Comparison of ENCODE assay signal across 7 cellular contexts in genomic region chr11:117327255-117327566, GRCh38. TPM values are rescaled to one million over a fixed set of nuclear protein-coding genes. Genes with fewer than 3 reads are reported as not detected.
DNase-seq lines count a peak whose midpoint lies in the region; FAIRE-seq and TF ChIP-seq lines count a peak whose summit lies in the region.
"Not testable (repeated sequence)": the region's sequence is repeated elsewhere in the genome, so short reads cannot be mapped to it uniquely, and the experiment has no call there.

No MANE protein-coding gene starts in this region.

- not testable (repeated sequence) for H2BK120ac ChIP-seq in mesenchymal stem cell (ENCODE audit: low read depth, low read length)

- not testable (repeated sequence) for H2BK15ac ChIP-seq in mesenchymal stem cell (ENCODE audit: low read depth, poor library complexity, severe bottlenecking)

- not testable (repeated sequence) for H3K27ac Mint-ChIP-seq in Caco-2 (ENCODE audit: unreplicated experiment)

- not testable (repeated sequence) for H3K27me3 ChIP-seq in Caco-2 (replicated peaks; ENCODE audit: control insufficient read depth, insufficient read depth, low read length); HUES6 (ENCODE audit: control insufficient read depth, insufficient read depth, low read length); SK-N-SH (ENCODE audit: insufficient read depth); bronchial epithelial cell (ENCODE audit: control insufficient read depth, insufficient read depth, low read length); cardiac muscle cell; mesenchymal stem cell (ENCODE audit: control insufficient read depth in 1 of 2, insufficient read depth in 1 of 2, low read length in 2 of 2)

- peak overlapping the region; percentile 85 for H3K4me2 ChIP-seq in SK-N-SH
- not testable (repeated sequence) for H3K4me2 ChIP-seq in mesenchymal stem cell (ENCODE audit: low read length, poor library complexity, severe bottlenecking)

- POLR2A ChIA-PET in Caco-2 (lab: Charles Lee) (interaction anchor here (0.6 to 1.4 kb wide), 10 partner anchors 9 to 1741 kb away, joined by 3 to 11 read pairs (median 6); partner anchors contain the start of genes BACE1, PAFAH1B2, PCSK7 and RNF214), SK-N-SH (lab: Yijun Ruan, JAX) (interaction anchor here (0.7 to 2.5 kb wide), 8 partner anchors 8 to 96 kb away, joined by 3 to 8 read pairs (median 4); partner anchors contain the start of genes BACE1 and PCSK7)

- not testable (repeated sequence) for TF ChIP-seq EP300 in SK-N-SH (IDR thresholded peaks at IDR 0.05; ENCODE audit: borderline replicate concordance in 1 of 2, low read depth in 1 of 2, low read length in 1 of 2)

- H3K4me1 Mint-ChIP-seq in Caco-2 (ENCODE audit: low read depth, unreplicated experiment), result not testable (repeated sequence)

- not testable (repeated sequence) for DNase-seq in Caco-2; SK-N-SH; bronchial epithelial cell (ENCODE audit: low read depth); cardiac muscle cell (ENCODE audit: low read depth in 1 of 2, low spot score in 1 of 2); mesenchymal stem cell; skeletal muscle cell (ENCODE audit: low read depth)

- H3K9me3 ChIP-seq in Caco-2; HUES6 (ENCODE audit: control insufficient read depth, insufficient read depth, low read depth, low read length); SK-N-SH; cardiac muscle cell (ENCODE audit: low read depth); mesenchymal stem cell (ENCODE audit: control insufficient read depth, low read length): not testable (repeated sequence)

- H2AK5ac ChIP-seq in mesenchymal stem cell (ENCODE audit: low read length, severe bottlenecking), result not testable (repeated sequence)

- H3K4me3 Mint-ChIP-seq in Caco-2 (ENCODE audit: unreplicated experiment), result not testable (repeated sequence)

- H3K27ac ChIP-seq in HUES6 (ENCODE audit: low read depth, low read length); cardiac muscle cell; mesenchymal stem cell (ENCODE audit: low read length, poor library complexity, severe bottlenecking): not testable (repeated sequence)
- H3K27ac ChIP-seq in SK-N-SH (ENCODE audit: low read depth in 2 of 2, low read length in 1 of 2), result peak overlapping the region in 1 of 2 experiments; percentile 88; a peak in 3 of 4 replicates

- not testable (repeated sequence) for BruUV-seq in Caco-2 (replicated peaks; lab: Mats Ljungman, UMichigan)

- intact Hi-C loops in Caco-2 (cut with micrococcal nuclease; ENCODE audit: unreplicated experiment), result loop anchor here (1.0 kb wide), 1 partner anchor 11 kb away; the partner anchor contains the start of gene BACE1

- H3K9me2 ChIP-seq in SK-N-SH, result not testable (repeated sequence)

- 1% methylated on average over 5 of the region's 5 CpGs for WGBS in SK-N-SH (ENCODE audit: low lambda C conversion rate)
- WGBS in mesenchymal stem cell, result 18% methylated on average over 3 of the region's 5 CpGs

- TF ChIP-seq RAD21 in SK-N-SH (IDR thresholded peaks at IDR 0.05; ENCODE audit: low read length), result not testable (repeated sequence)

- TF ChIP-seq CTCF in Caco-2 (IDR thresholded peaks at IDR 0.05; ENCODE audit: insufficient read depth in 1 of 2, low read depth in 1 of 2, low read length in 1 of 2, severe bottlenecking in 1 of 2, unreplicated experiment in 1 of 2); SK-N-SH (IDR thresholded peaks at IDR 0.05); bronchial epithelial cell (IDR thresholded peaks at IDR 0.05; ENCODE audit: insufficient read depth, low read length, severe bottlenecking); cardiac muscle cell (IDR thresholded peaks at IDR 0.05; ENCODE audit: low read depth, low read length): not testable (repeated sequence)

- CTCF ChIA-PET in Caco-2 (lab: Charles Lee), result interaction anchor here (0.6 to 1.5 kb wide), 9 partner anchors 10 to 613 kb away, joined by 3 to 9 read pairs (median 5); partner anchors contain the start of gene BACE1
- CTCF ChIA-PET in SK-N-SH (lab: Yijun Ruan, JAX), result interaction anchor here (1.2 to 1.5 kb wide), 3 partner anchors 47 to 490 kb away, joined by 3 to 5 read pairs (median 4); no protein-coding TSS in a partner anchor

- H2AFZ ChIP-seq in SK-N-SH (ENCODE audit: low read depth), result peak overlapping the region; percentile 85
- not testable (repeated sequence) for H2AFZ ChIP-seq in mesenchymal stem cell (ENCODE audit: low read depth, low read length)

- not testable (repeated sequence) for H3K23ac ChIP-seq in mesenchymal stem cell (ENCODE audit: low read length in 2 of 2)

- FAIRE-seq in bronchial epithelial cell (lab: Jason Lieb, UNC), result not testable (repeated sequence)

- H3K4ac ChIP-seq in mesenchymal stem cell (ENCODE audit: low read depth in 1 of 2, low read length in 2 of 2), result not testable (repeated sequence)

- H2BK5ac ChIP-seq in mesenchymal stem cell (ENCODE audit: low read depth, low read length, poor library complexity, severe bottlenecking), result not testable (repeated sequence)

- not testable (repeated sequence) for H2BK12ac ChIP-seq in mesenchymal stem cell (ENCODE audit: low read length in 2 of 2)

- not testable (repeated sequence) for H3K36me3 ChIP-seq in Caco-2 (ENCODE audit: control insufficient read depth, insufficient read depth, low read length); HUES6 (ENCODE audit: control insufficient read depth, insufficient read depth, low read length); SK-N-SH (replicated peaks in 1 of 2; ENCODE audit: control insufficient read depth in 1 of 2, insufficient read depth in 2 of 2, low read length in 1 of 2); bronchial epithelial cell (ENCODE audit: control insufficient read depth, insufficient read depth, low read length); cardiac muscle cell; mesenchymal stem cell (ENCODE audit: control insufficient read depth in 1 of 2, insufficient read depth in 2 of 2, low read depth in 1 of 2, low read length in 2 of 2)

- not testable (repeated sequence) for H3K27me3 Mint-ChIP-seq in Caco-2 (ENCODE audit: insufficient read depth, unreplicated experiment)

- peaks cover 11% of the 10 kb centered on the region for H3K79me1 ChIP-seq in mesenchymal stem cell (replicated peaks; ENCODE audit: low read length, poor library complexity, severe bottlenecking)

- H3K36me3 Mint-ChIP-seq in Caco-2 (ENCODE audit: insufficient read depth, unreplicated experiment), result not testable (repeated sequence)

- H3K9me3 Mint-ChIP-seq in Caco-2 (ENCODE audit: unreplicated experiment), result not testable (repeated sequence)

- H3K4me3 ChIP-seq in Caco-2 (ENCODE audit: low read depth, low read length), result peak overlapping the region; percentile 58
- H3K4me3 ChIP-seq in HUES6 (ENCODE audit: low read depth, low read length), result peak overlapping the region; percentile 83
- H3K4me3 ChIP-seq in SK-N-SH (ENCODE audit: low read depth in 2 of 2, low read length in 1 of 2), result peak overlapping the region; percentile 68 to 95
- H3K4me3 ChIP-seq in bronchial epithelial cell (ENCODE audit: low read depth, low read length), result peak overlapping the region; percentile 78
- peak overlapping the region; percentile 59 for H3K4me3 ChIP-seq in cardiac muscle cell
- peak overlapping the region in 1 of 2 experiments; percentile 86 for H3K4me3 ChIP-seq in mesenchymal stem cell (ENCODE audit: insufficient read depth in 1 of 2, low read depth in 1 of 2, low read length in 2 of 2)
- H3K4me3 ChIP-seq in skeletal muscle cell (ENCODE audit: low read depth, low read length), result peak overlapping the region; percentile 84

- not testable (repeated sequence) for H3K18ac ChIP-seq in mesenchymal stem cell (ENCODE audit: low read depth in 1 of 2, low read length in 2 of 2)

- not testable (repeated sequence) for H3K4me1 ChIP-seq in Caco-2; HUES6 (ENCODE audit: control insufficient read depth, insufficient read depth, low read length); cardiac muscle cell (ENCODE audit: low read depth); mesenchymal stem cell (ENCODE audit: control insufficient read depth, insufficient read depth, low read depth, low read length)
- peaks cover 6 to 12% of the 10 kb centered on the region in 2 experiments; a peak in 2 of 4 replicates for H3K4me1 ChIP-seq in SK-N-SH (ENCODE audit: control insufficient read depth in 1 of 2, insufficient read depth in 2 of 2, low read depth in 1 of 2, low read length in 1 of 2)

- not testable (repeated sequence) for H3K14ac ChIP-seq in mesenchymal stem cell (ENCODE audit: low read length in 2 of 2)

- peaks cover 38% of the 10 kb centered on the region for H3K79me2 ChIP-seq in SK-N-SH (ENCODE audit: insufficient read depth)

- not testable (repeated sequence) for H3K9ac ChIP-seq in HUES6 (ENCODE audit: low read length)
- H3K9ac ChIP-seq in SK-N-SH (peak overlapping the region; percentile 79), mesenchymal stem cell (ENCODE audit: low read length) (peak overlapping the region; percentile 96)

- H4K91ac ChIP-seq in mesenchymal stem cell (ENCODE audit: low read length), result not testable (repeated sequence)

- H4K20me1 ChIP-seq in SK-N-SH (ENCODE audit: insufficient read depth), result not testable (repeated sequence)

- H4K8ac ChIP-seq in mesenchymal stem cell (ENCODE audit: low read length), result peak overlapping the region; percentile 37

- H3F3A ChIP-seq in SK-N-SH (replicated peaks; ENCODE audit: insufficient read depth), result peaks cover 15% of the 10 kb centered on the region

RNA-seq across cellular contexts. Expression of gene CEP164, which starts 0.4 kb away (rescaled TPM):
- total RNA-seq in Caco-2 (2022), result 48.9 and 50.0 TPM in 2 replicates
- polyA plus RNA-seq in SK-N-SH (2012; rRNA removed), result 27.7 and 30.6 TPM in 2 replicates
- polyA plus RNA-seq in SK-N-SH (2012; cell fraction: cytosol; rRNA removed), result 15.3 and 19.3 TPM in 2 replicates
- polyA plus RNA-seq in SK-N-SH (2012; cell fraction: nucleus; rRNA removed), result 83.1 and 100 TPM in 2 replicates
- 20.3 and 28.3 TPM in 2 replicates for total RNA-seq in bronchial epithelial cell
- 16.8 and 31.8 TPM in 2 replicates for total RNA-seq in cardiac muscle cell
- 22.6 and 28.0 TPM in 2 replicates for polyA plus RNA-seq in cardiac muscle cell
- 38.8 TPM for polyA plus RNA-seq in mesenchymal stem cell (2013, experiment 1 of 2)
- 35.7 TPM for polyA plus RNA-seq in mesenchymal stem cell (2013, experiment 2 of 2)

RNA-seq across cellular contexts. Expression of gene BACE1, which starts 11.2 kb away (rescaled TPM):
- total RNA-seq in Caco-2 (2022) (11.0 and 11.2 TPM in 2 replicates), bronchial epithelial cell (4.2 and 5.4 TPM in 2 replicates), cardiac muscle cell (25.3 and 25.9 TPM in 2 replicates)
- polyA plus RNA-seq in SK-N-SH (2012; rRNA removed) (36.4 and 37.8 TPM in 2 replicates), cardiac muscle cell (9.8 and 13.4 TPM in 2 replicates)
- 27.1 and 34.4 TPM in 2 replicates for polyA plus RNA-seq in SK-N-SH (2012; cell fraction: cytosol; rRNA removed)
- polyA plus RNA-seq in SK-N-SH (2012; cell fraction: nucleus; rRNA removed), result 30.8 and 49.3 TPM in 2 replicates
- polyA plus RNA-seq in mesenchymal stem cell (2013, experiment 1 of 2), result 38.4 TPM
- polyA plus RNA-seq in mesenchymal stem cell (2013, experiment 2 of 2), result 38.9 TPM

RNA-seq across cellular contexts. Expression of gene BACE1-AS, which starts 36.1 kb away (rescaled TPM):
- total RNA-seq in Caco-2 (2022) (18.8 TPM in 2 replicates), bronchial epithelial cell (1.1 and 1.5 TPM in 2 replicates), cardiac muscle cell (7.7 and 12.9 TPM in 2 replicates)
- polyA plus RNA-seq in SK-N-SH (2012; rRNA removed) (5.7 and 6.3 TPM in 2 replicates), cardiac muscle cell (6.4 and 10.4 TPM in 2 replicates)
- polyA plus RNA-seq in SK-N-SH (2012; cell fraction: cytosol; rRNA removed), result 3.2 and 3.7 TPM in 2 replicates
- polyA plus RNA-seq in SK-N-SH (2012; cell fraction: nucleus; rRNA removed), result 9.9 and 20.8 TPM in 2 replicates
- 4.7 TPM for polyA plus RNA-seq in mesenchymal stem cell (2013, experiment 1 of 2)
- polyA plus RNA-seq in mesenchymal stem cell (2013, experiment 2 of 2), result 5.0 TPM
